Comparison of ENCODE assay signal across 8 cellular contexts in the genomic region with DNA sequence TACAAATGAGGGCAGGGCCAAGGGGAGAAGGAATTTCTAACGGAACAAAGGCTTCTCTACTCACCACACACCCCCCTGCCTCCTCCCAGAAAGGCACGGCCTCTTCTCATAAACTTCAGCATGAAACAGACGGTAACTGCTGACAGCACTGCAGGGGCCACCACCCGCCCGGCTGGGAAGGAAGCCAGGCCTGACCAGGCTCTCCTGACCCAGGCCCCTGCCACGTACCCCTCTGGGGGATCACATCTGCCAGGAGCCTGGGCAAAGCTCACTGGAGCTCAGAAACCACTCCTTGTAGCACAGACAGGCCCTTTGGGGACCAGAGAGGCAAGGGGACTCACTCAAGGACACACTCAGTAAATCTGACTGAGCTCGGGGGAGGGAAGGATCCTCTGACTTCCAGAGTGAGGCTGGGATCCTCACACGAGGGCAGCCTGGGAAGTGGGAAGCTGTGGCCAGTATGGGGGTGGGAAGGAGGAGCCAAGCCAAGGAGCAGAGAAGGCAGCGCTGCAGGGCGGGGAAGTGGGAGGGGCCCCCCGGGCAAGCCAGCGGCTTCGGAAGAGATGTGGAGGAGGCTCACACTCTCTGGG. TPM values are rescaled to one million over a fixed set of nuclear protein-coding genes. Genes with fewer than 3 reads are reported as not detected.
DNase-seq lines count a peak whose midpoint lies in the region; ATAC-seq and TF ChIP-seq lines count a peak whose summit lies in the region.
"Had no signal": no experiment of that assay in that cellular context is flagged by ENCODE, and none has a peak within 500 bp of the region (broad histone marks: within the 10 kb centered on the region; RNA-seq: fewer than 3 reads in every experiment).

No MANE protein-coding gene starts in this region.

- peak overlapping the region; percentile 71 for H3K9ac ChIP-seq in HUES6 (ENCODE audit: low read length)

- 10 to 34% methylated on average over 13 of the region's 13 CpGs for WGBS in sigmoid colon, 2 donors

- no peaks in the 10 kb centered on the region for H3K9me3 ChIP-seq in HUES6 (ENCODE audit: control insufficient read depth, insufficient read depth, low read depth, low read length)
- H3K9me3 ChIP-seq in sigmoid colon = no peaks in the 10 kb centered on the region

- H3K4me1 ChIP-seq in HUES6 (ENCODE audit: control insufficient read depth, insufficient read depth, low read length) (peaks cover 48% of the 10 kb centered on the region), sigmoid colon (peaks cover 0 to 9% (median 2%) of the 10 kb centered on the region in 4 donors)

- TF ChIP-seq EP300 in sigmoid colon (IDR thresholded peaks at IDR 0.05) = peak in 2 of 4 donors; percentile 14 to 58

- H3K36me3 ChIP-seq in HUES6 (ENCODE audit: control insufficient read depth, insufficient read depth, low read length) = no peaks in the 10 kb centered on the region
- H3K36me3 ChIP-seq in sigmoid colon = peaks cover 0 to 4% (median 0%) of the 10 kb centered on the region in 4 donors

- peak overlapping the region; percentile 19; the same call in 1 of the 2 replicates for H3K4me3 ChIP-seq in HUES6 (ENCODE audit: low read depth, low read length)
- no peak overlapping the region for H3K4me3 ChIP-seq in astrocyte of the spinal cord (ENCODE audit: low read depth, low read length)
- peak overlapping the region in 2 of 4 donors; percentile 3 to 15 for H3K4me3 ChIP-seq in sigmoid colon

- H3K27ac ChIP-seq in HUES6 (ENCODE audit: low read depth, low read length) (peak overlapping the region; percentile 67; the same call in 1 of the 2 replicates), sigmoid colon (no peak overlapping the region)

- peak; percentile 98 for DNase-seq in astrocyte of the spinal cord (ENCODE audit: low read depth, low spot score)
- DNase-seq in hypothalamus (lab: John Stamatoyannopoulos, UW) = peak in 37 of 51 donors; percentile 29 to 87 (median 74)
- peak; percentile 98 for DNase-seq in sigmoid colon
- DNase-seq: T-cell had no signal

- ATAC-seq in HG03469 (IDR thresholded peaks at IDR 0.05; ENCODE audit: unreplicated experiment) = no peak
- no peak for ATAC-seq in HG03139 (IDR thresholded peaks at IDR 0.05; ENCODE audit: unreplicated experiment)
- ATAC-seq in GM18511 (IDR thresholded peaks at IDR 0.05; ENCODE audit: unreplicated experiment) = no peak

- no peaks in the 10 kb centered on the region for H3K27me3 ChIP-seq in HUES6 (ENCODE audit: control insufficient read depth, insufficient read depth, low read length)
- H3K27me3 ChIP-seq in sigmoid colon = no peaks in the 10 kb centered on the region

- TF ChIP-seq POLR2A in sigmoid colon (IDR thresholded peaks at IDR 0.05) = no peak

- intact Hi-C loops in sigmoid colon (cut with DNase I) = no loop called here

- in situ Hi-C loops in astrocyte of the spinal cord (cut with HindIII; ENCODE audit: low sequenced_read_pairs) = no loop called here

- TF ChIP-seq CTCF in astrocyte of the spinal cord (IDR thresholded peaks at IDR 0.05; ENCODE audit: low read depth, low read length) = no peak
- TF ChIP-seq CTCF in sigmoid colon (IDR thresholded peaks at IDR 0.05) = no peak

RNA-seq across cellular contexts. Expression of a gene that starts 46.1 kb away (rescaled TPM):
- total RNA-seq in sigmoid colon = 100 to 1,000 TPM in 3 of 4 donors, 10 to 100 TPM in 1; 82.6 to 141 (median 121) TPM
- 10 to 100 TPM in 2 of 3 donors, 1 to 10 TPM in 1; 7.6 to 31.2 (median 21.1) TPM for polyA plus RNA-seq in sigmoid colon

RNA-seq across cellular contexts. Expression of a gene that starts 52.1 kb away (rescaled TPM):
- total RNA-seq in sigmoid colon = 10 to 100 TPM; 26.4 to 48.5 (median 32.5) TPM
- 10 to 100 TPM; 60.7 to 74.9 (median 71.9) TPM for polyA plus RNA-seq in sigmoid colon
